ENCODE assay signal across 1 cellular context in the genomic region with DNA sequence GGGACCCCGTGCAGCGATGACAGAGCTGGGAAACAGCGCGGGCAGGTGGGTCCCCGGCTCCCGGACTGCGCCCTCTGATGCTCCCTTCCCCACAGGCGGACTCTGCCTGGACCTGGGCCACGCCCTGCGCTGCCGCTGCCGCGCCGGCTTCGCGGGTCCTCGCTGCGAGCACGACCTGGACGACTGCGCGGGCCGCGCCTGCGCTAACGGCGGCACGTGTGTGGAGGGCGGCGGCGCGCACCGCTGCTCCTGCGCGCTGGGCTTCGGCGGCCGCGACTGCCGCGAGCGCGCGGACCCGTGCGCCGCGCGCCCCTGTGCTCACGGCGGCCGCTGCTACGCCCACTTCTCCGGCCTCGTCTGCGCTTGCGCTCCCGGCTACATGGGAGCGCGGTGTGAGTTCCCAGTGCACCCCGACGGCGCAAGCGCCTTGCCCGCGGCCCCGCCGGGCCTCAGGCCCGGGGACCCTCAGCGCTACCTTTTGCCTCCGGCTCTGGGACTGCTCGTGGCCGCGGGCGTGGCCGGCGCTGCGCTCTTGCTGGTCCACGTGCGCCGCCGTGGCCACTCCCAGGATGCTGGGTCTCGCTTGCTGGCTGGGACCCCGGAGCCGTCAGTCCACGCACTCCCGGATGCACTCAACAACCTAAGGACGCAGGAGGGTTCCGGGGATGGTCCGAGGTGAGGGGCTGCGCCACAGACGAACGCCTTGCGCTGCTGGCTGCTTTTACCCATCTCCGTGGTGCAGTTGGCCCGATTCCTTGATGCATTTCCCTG.
TF ChIP-seq lines count a peak whose summit lies in the region.

No MANE protein-coding gene starts in this region.

TF ChIP-seq in HepG2, 621 proteins besides CTCF, POLR2A, EP300 and RAD21 (continued from another document and continues in another):
- peak; percentile 76; the same call in 1 of the 2 replicates for TF ChIP-seq ZNF772 (CRISPR knock-in tag; IDR thresholded peaks at IDR 0.05)
- TF ChIP-seq POGK (CRISPR knock-in tag; conservative IDR thresholded peaks at IDR 0.05): peak; percentile 94
- TF ChIP-seq IRF9 (CRISPR knock-in tag; IDR thresholded peaks at IDR 0.05; ENCODE audit: borderline replicate concordance): peak; percentile 87; the same call in 1 of the 2 replicates
- TF ChIP-seq ZSCAN21 (CRISPR knock-in tag; IDR thresholded peaks at IDR 0.05; ENCODE audit: borderline replicate concordance): peak; percentile 94
- 0 out of 2 replicates have a peak, but pooled peaks have one; percentile 30 for TF ChIP-seq PHF21A (CRISPR knock-in tag; IDR thresholded peaks at IDR 0.05)
- TF ChIP-seq, protein P1, sequence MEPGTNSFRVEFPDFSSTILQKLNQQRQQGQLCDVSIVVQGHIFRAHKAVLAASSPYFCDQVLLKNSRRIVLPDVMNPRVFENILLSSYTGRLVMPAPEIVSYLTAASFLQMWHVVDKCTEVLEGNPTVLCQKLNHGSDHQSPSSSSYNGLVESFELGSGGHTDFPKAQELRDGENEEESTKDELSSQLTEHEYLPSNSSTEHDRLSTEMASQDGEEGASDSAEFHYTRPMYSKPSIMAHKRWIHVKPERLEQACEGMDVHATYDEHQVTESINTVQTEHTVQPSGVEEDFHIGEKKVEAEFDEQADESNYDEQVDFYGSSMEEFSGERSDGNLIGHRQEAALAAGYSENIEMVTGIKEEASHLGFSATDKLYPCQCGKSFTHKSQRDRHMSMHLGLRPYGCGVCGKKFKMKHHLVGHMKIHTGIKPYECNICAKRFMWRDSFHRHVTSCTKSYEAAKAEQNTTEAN (CRISPR knock-in tag; conservative IDR thresholded peaks at IDR 0.05): peak; percentile 91
- no peak for TF ChIP-seq ZNF878 (CRISPR knock-in tag; IDR thresholded peaks at IDR 0.05)
- TF ChIP-seq GABPB1 (CRISPR knock-in tag; IDR thresholded peaks at IDR 0.05): peak; percentile 66; the same call in 1 of the 2 replicates
- TF ChIP-seq DNMT3B (CRISPR knock-in tag; conservative IDR thresholded peaks at IDR 0.05): peak; percentile 73; the same call in 1 of the 2 replicates
- no peak for TF ChIP-seq MEIS1 (CRISPR knock-in tag; IDR thresholded peaks at IDR 0.05; ENCODE audit: borderline replicate concordance)
- no peak for TF ChIP-seq NCOR1 (IDR thresholded peaks at IDR 0.05; ENCODE audit: borderline replicate concordance, low read length)
- no peak for TF ChIP-seq SMARCC2 (IDR thresholded peaks at IDR 0.05)
- no peak for TF ChIP-seq U2AF1 (optimal IDR thresholded peaks at IDR 0.05; ENCODE audit: low read depth, low read length)
- TF ChIP-seq, protein P2, sequence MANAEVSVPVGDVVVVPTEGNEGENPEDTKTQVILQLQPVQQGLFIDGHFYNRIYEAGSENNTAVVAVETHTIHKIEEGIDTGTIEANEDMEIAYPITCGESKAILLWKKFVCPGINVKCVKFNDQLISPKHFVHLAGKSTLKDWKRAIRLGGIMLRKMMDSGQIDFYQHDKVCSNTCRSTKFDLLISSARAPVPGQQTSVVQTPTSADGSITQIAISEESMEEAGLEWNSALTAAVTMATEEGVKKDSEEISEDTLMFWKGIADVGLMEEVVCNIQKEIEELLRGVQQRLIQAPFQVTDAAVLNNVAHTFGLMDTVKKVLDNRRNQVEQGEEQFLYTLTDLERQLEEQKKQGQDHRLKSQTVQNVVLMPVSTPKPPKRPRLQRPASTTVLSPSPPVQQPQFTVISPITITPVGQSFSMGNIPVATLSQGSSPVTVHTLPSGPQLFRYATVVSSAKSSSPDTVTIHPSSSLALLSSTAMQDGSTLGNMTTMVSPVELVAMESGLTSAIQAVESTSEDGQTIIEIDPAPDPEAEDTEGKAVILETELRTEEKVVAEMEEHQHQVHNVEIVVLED (CRISPR knock-in tag; IDR thresholded peaks at IDR 0.05; ENCODE audit: borderline replicate concordance): no peak
- TF ChIP-seq, protein P3, sequence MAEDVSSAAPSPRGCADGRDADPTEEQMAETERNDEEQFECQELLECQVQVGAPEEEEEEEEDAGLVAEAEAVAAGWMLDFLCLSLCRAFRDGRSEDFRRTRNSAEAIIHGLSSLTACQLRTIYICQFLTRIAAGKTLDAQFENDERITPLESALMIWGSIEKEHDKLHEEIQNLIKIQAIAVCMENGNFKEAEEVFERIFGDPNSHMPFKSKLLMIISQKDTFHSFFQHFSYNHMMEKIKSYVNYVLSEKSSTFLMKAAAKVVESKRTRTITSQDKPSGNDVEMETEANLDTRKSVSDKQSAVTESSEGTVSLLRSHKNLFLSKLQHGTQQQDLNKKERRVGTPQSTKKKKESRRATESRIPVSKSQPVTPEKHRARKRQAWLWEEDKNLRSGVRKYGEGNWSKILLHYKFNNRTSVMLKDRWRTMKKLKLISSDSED (CRISPR knock-in tag; IDR thresholded peaks at IDR 0.05): no peak
- no peak for TF ChIP-seq ZFP36L2 (CRISPR knock-in tag; IDR thresholded peaks at IDR 0.05)
- TF ChIP-seq KLF15 (CRISPR knock-in tag; IDR thresholded peaks at IDR 0.05; ENCODE audit: borderline replicate concordance): peak; percentile 78; the same call in 1 of the 2 replicates
- peak; percentile 84; the same call in 1 of the 2 replicates for TF ChIP-seq ZNF709 (CRISPR knock-in tag; IDR thresholded peaks at IDR 0.05)
- TF ChIP-seq ZNF703 (CRISPR knock-in tag; IDR thresholded peaks at IDR 0.05; ENCODE audit: borderline replicate concordance): no peak
- TF ChIP-seq DDIT3 (CRISPR knock-in tag; IDR thresholded peaks at IDR 0.05): no peak
- peak; percentile 97 for TF ChIP-seq SRY (CRISPR knock-in tag; IDR thresholded peaks at IDR 0.05)
- no peak; the same call in 1 of the 2 replicates for TF ChIP-seq DMTF1 (CRISPR knock-in tag; IDR thresholded peaks at IDR 0.05)
- no peak for TF ChIP-seq ZNF646 (CRISPR knock-in tag; IDR thresholded peaks at IDR 0.05)
- TF ChIP-seq HDAC6 (IDR thresholded peaks at IDR 0.05; ENCODE audit: low read depth, low read length): no peak
- TF ChIP-seq PHF8 (CRISPR knock-in tag; IDR thresholded peaks at IDR 0.05): peak; percentile 48
- peak; percentile 66 for TF ChIP-seq JUN (CRISPR knock-in tag; IDR thresholded peaks at IDR 0.05)
- TF ChIP-seq SIX4 (CRISPR knock-in tag; IDR thresholded peaks at IDR 0.05): peak; percentile 21; the same call in 1 of the 2 replicates
- TF ChIP-seq TBX2 (CRISPR knock-in tag; IDR thresholded peaks at IDR 0.05; ENCODE audit: borderline replicate concordance): peak; percentile 75; the same call in 1 of the 2 replicates
- no peak for TF ChIP-seq ZNF660 (CRISPR knock-in tag; IDR thresholded peaks at IDR 0.05; ENCODE audit: borderline replicate concordance, low read depth)
- peak; percentile 91 for TF ChIP-seq SNAPC2 (CRISPR knock-in tag; IDR thresholded peaks at IDR 0.05)
- peak; percentile 44; the same call in 1 of the 2 replicates for TF ChIP-seq NR2C2 (CRISPR knock-in tag; IDR thresholded peaks at IDR 0.05; ENCODE audit: borderline replicate concordance)
- TF ChIP-seq, protein P4, sequence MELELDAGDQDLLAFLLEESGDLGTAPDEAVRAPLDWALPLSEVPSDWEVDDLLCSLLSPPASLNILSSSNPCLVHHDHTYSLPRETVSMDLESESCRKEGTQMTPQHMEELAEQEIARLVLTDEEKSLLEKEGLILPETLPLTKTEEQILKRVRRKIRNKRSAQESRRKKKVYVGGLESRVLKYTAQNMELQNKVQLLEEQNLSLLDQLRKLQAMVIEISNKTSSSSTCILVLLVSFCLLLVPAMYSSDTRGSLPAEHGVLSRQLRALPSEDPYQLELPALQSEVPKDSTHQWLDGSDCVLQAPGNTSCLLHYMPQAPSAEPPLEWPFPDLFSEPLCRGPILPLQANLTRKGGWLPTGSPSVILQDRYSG (CRISPR knock-in tag; IDR thresholded peaks at IDR 0.05): peak; percentile 98
- TF ChIP-seq, protein P5, sequence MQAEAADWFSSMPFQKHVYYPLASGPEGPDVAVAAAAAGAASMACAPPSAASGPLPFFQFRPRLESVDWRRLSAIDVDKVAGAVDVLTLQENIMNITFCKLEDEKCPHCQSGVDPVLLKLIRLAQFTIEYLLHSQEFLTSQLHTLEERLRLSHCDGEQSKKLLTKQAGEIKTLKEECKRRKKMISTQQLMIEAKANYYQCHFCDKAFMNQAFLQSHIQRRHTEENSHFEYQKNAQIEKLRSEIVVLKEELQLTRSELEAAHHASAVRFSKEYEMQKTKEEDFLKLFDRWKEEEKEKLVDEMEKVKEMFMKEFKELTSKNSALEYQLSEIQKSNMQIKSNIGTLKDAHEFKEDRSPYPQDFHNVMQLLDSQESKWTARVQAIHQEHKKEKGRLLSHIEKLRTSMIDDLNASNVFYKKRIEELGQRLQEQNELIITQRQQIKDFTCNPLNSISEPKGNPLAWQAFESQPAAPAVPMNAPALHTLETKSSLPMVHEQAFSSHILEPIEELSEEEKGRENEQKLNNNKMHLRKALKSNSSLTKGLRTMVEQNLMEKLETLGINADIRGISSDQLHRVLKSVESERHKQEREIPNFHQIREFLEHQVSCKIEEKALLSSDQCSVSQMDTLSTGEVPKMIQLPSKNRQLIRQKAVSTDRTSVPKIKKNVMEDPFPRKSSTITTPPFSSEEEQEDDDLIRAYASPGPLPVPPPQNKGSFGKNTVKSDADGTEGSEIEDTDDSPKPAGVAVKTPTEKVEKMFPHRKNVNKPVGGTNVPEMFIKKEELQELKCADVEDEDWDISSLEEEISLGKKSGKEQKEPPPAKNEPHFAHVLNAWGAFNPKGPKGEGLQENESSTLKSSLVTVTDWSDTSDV (CRISPR knock-in tag; IDR thresholded peaks at IDR 0.05): peak; percentile 76; the same call in 1 of the 2 replicates
